Comparison of ENCODE assay signal across 15 cellular contexts in genomic region chr15:70519004-70519365, GRCh38.
DNase-seq lines count a peak whose midpoint lies in the region; ATAC-seq, FAIRE-seq and TF ChIP-seq lines count a peak whose summit lies in the region.
"Had no signal": no experiment of that assay in that cellular context is flagged by ENCODE, and none has a peak within 500 bp of the region (broad histone marks: within the 10 kb centered on the region; RNA-seq: fewer than 3 reads in every experiment).

No MANE protein-coding gene starts in this region.

- intact Hi-C loops in activated naive CD4-positive, alpha-beta T cell treated with anti-CD3 and anti-CD28 coated beads for 36 hours (cut with micrococcal nuclease): loop anchor here (10.0 kb wide), 1 partner anchor 154 kb away; no protein-coding TSS in a partner anchor
- intact Hi-C loops in posterior vena cava (cut with DNase I): no loop called here

- H3K27me3 ChIP-seq in bronchial epithelial cell (ENCODE audit: control insufficient read depth, insufficient read depth, low read length): peaks cover 31% of the 10 kb centered on the region

- H3K4me3 ChIP-seq in bronchial epithelial cell (ENCODE audit: low read depth, low read length): no peak overlapping the region
- H3K4me3 ChIP-seq: BLaER1 treated with 17β-estradiol and CSF1 and Interleukin-3, amounts not matched to agents 10 nM and 100 nM; GM23248 had no signal

- DNase-seq in activated naive CD4-positive, alpha-beta T cell treated with Interleukin-2 at 50 U/mL for 16 hours: peak; percentile 1
- no peak for DNase-seq in activated naive CD4-positive, alpha-beta T cell treated with anti-CD3 and anti-CD28 coated beads for 36 hours
- DNase-seq in bronchial epithelial cell (ENCODE audit: low read depth) (no peak), posterior vena cava (ENCODE audit: low spot score) (peak; percentile 40), NCI-H524 treated with DMSO at 0.1 percent for 48 hours (lab: John Stamatoyannopoulos, UW) (no peak), hippocampal formation (lab: John Stamatoyannopoulos, UW) (no peak)
- DNase-seq: ACHN; CD4-positive, CD25-positive, alpha-beta regulatory T cell; DMS53; H7; IMR-90 had no signal

- peak; percentile 83 for FAIRE-seq in bronchial epithelial cell (lab: Jason Lieb, UNC)
- FAIRE-seq: GM18507 had no signal

- H3K4me3 Mint-ChIP-seq in activated naive CD4-positive, alpha-beta T cell treated with anti-CD3 and anti-CD28 coated beads for 36 hours: no peak overlapping the region
- H3K4me3 Mint-ChIP-seq: CD4-positive, CD25-positive, alpha-beta regulatory T cell had no signal

- TF ChIP-seq CTCF in bronchial epithelial cell (IDR thresholded peaks at IDR 0.05; ENCODE audit: insufficient read depth, low read length, severe bottlenecking): no peak

- H3K9me3 Mint-ChIP-seq in activated naive CD4-positive, alpha-beta T cell treated with anti-CD3 and anti-CD28 coated beads for 36 hours: no peaks in the 10 kb centered on the region
- H3K9me3 Mint-ChIP-seq: CD4-positive, CD25-positive, alpha-beta regulatory T cell had no signal

- H3K36me3 ChIP-seq in bronchial epithelial cell (ENCODE audit: control insufficient read depth, insufficient read depth, low read length): no peaks in the 10 kb centered on the region
- H3K36me3 ChIP-seq: BLaER1 treated with 17β-estradiol and CSF1 and Interleukin-3, amounts not matched to agents 10 nM and 100 nM had no signal

- CTCF ChIA-PET in activated naive CD4-positive, alpha-beta T cell treated with anti-CD3 and anti-CD28 coated beads for 36 hours (lab: Charles Lee): no interaction called here

- H3K36me3 Mint-ChIP-seq in activated naive CD4-positive, alpha-beta T cell treated with anti-CD3 and anti-CD28 coated beads for 36 hours (ENCODE audit: low read depth): no peaks in the 10 kb centered on the region
- H3K36me3 Mint-ChIP-seq: CD4-positive, CD25-positive, alpha-beta regulatory T cell had no signal

- no peaks in the 10 kb centered on the region for H3K27me3 Mint-ChIP-seq in activated naive CD4-positive, alpha-beta T cell treated with anti-CD3 and anti-CD28 coated beads for 36 hours (ENCODE audit: low read depth)

- H3K4me1 Mint-ChIP-seq in activated naive CD4-positive, alpha-beta T cell treated with anti-CD3 and anti-CD28 coated beads for 36 hours (ENCODE audit: low read depth): peaks cover 3% of the 10 kb centered on the region

- ATAC-seq in GM21360 (IDR thresholded peaks at IDR 0.05; ENCODE audit: unreplicated experiment): no peak

- no peak overlapping the region for H3K27ac Mint-ChIP-seq in activated naive CD4-positive, alpha-beta T cell treated with anti-CD3 and anti-CD28 coated beads for 36 hours

Comparison
In these comparisons a context has a peak if more than half of its experiments do, and no peak if none do; other contexts are left out.
1. DNase-seq: peak in activated naive CD4-positive, alpha-beta T cell treated with Interleukin-2 at 50 U/mL for 16 hours (single experiment) and posterior vena cava (single experiment); none in activated naive CD4-positive, alpha-beta T cell treated with anti-CD3 and anti-CD28 coated beads for 36 hours (single experiment), bronchial epithelial cell (single experiment), NCI-H524 treated with DMSO at 0.1 percent for 48 hours (single experiment) and hippocampal formation (0 of 2).